ENCODE assay signal across 1 cellular context in the genomic region with DNA sequence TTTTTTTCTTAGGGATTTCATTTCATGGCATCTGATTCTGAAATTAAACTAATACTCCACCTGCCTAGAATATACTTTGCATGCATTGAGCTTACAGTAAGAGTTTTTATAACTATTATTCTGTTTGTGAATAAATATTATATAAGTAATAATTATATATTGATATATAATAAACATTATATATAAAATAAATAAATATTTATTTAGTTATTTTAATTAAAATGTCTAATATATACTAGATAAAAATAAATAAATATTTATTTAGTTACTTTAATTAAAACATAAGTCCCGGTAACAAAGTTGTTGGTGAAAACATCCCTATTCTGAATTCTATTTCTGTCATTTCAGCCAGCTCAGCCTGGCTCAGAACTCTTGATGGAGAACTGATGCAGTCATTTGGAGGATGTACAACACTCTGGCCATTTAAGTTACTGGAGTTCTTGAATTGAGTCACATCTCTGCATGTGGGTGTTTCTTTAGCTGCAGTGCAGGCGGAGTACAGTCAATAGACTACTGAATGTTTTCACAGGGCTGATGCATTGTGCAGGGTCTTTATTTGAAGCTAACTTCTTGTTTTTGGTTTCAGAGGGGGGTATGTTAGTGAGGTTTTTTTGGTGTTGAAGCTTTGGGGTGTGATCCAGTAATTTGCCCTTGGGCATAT.
TF ChIP-seq lines count a peak whose summit lies in the region.

No MANE protein-coding gene starts in this region.

TF ChIP-seq in GM12878, 131 proteins besides CTCF, POLR2A, EP300 and RAD21 (continued from another document and continues in another):
- TF ChIP-seq, protein P1, sequence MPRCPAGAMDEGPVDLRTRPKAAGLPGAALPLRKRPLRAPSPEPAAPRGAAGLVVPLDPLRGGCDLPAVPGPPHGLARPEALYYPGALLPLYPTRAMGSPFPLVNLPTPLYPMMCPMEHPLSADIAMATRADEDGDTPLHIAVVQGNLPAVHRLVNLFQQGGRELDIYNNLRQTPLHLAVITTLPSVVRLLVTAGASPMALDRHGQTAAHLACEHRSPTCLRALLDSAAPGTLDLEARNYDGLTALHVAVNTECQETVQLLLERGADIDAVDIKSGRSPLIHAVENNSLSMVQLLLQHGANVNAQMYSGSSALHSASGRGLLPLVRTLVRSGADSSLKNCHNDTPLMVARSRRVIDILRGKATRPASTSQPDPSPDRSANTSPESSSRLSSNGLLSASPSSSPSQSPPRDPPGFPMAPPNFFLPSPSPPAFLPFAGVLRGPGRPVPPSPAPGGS (IDR thresholded peaks at IDR 0.05; ENCODE audit: borderline replicate concordance, insufficient read depth, low read depth, low read length, poor library complexity, severe bottlenecking): peak; percentile 35
- no peak for TF ChIP-seq CHD1 (IDR thresholded peaks at IDR 0.05; ENCODE audit: low read depth, low read length)
- TF ChIP-seq, protein P2, sequence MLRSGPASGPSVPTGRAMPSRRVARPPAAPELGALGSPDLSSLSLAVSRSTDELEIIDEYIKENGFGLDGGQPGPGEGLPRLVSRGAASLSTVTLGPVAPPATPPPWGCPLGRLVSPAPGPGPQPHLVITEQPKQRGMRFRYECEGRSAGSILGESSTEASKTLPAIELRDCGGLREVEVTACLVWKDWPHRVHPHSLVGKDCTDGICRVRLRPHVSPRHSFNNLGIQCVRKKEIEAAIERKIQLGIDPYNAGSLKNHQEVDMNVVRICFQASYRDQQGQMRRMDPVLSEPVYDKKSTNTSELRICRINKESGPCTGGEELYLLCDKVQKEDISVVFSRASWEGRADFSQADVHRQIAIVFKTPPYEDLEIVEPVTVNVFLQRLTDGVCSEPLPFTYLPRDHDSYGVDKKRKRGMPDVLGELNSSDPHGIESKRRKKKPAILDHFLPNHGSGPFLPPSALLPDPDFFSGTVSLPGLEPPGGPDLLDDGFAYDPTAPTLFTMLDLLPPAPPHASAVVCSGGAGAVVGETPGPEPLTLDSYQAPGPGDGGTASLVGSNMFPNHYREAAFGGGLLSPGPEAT (IDR thresholded peaks at IDR 0.05; ENCODE audit: low read depth): no peak
- TF ChIP-seq RELA (IDR thresholded peaks at IDR 0.05; ENCODE audit: borderline replicate concordance, partially characterized antibody): no peak
- peak in 1 of 2 experiments; percentile 25; a peak in 1 of 4 replicates for TF ChIP-seq SRF (IDR thresholded peaks at IDR 0.05; ENCODE audit: low read depth in 2 of 2, low read length in 2 of 2)
- TF ChIP-seq TCF3 (IDR thresholded peaks at IDR 0.05; ENCODE audit: borderline replicate concordance, insufficient read depth, low read depth, low read length): no peak
- TF ChIP-seq SP1 (IDR thresholded peaks at IDR 0.05; ENCODE audit: low read depth, low read length): no peak
- TF ChIP-seq, protein P3, sequence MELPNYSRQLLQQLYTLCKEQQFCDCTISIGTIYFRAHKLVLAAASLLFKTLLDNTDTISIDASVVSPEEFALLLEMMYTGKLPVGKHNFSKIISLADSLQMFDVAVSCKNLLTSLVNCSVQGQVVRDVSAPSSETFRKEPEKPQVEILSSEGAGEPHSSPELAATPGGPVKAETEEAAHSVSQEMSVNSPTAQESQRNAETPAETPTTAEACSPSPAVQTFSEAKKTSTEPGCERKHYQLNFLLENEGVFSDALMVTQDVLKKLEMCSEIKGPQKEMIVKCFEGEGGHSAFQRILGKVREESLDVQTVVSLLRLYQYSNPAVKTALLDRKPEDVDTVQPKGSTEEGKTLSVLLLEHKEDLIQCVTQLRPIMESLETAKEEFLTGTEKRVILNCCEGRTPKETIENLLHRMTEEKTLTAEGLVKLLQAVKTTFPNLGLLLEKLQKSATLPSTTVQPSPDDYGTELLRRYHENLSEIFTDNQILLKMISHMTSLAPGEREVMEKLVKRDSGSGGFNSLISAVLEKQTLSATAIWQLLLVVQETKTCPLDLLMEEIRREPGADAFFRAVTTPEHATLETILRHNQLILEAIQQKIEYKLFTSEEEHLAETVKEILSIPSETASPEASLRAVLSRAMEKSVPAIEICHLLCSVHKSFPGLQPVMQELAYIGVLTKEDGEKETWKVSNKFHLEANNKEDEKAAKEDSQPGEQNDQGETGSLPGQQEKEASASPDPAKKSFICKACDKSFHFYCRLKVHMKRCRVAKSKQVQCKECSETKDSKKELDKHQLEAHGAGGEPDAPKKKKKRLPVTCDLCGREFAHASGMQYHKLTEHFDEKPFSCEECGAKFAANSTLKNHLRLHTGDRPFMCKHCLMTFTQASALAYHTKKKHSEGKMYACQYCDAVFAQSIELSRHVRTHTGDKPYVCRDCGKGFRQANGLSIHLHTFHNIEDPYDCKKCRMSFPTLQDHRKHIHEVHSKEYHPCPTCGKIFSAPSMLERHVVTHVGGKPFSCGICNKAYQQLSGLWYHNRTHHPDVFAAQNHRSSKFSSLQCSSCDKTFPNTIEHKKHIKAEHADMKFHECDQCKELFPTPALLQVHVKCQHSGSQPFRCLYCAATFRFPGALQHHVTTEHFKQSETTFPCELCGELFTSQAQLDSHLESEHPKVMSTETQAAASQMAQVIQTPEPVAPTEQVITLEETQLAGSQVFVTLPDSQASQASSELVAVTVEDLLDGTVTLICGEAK (IDR thresholded peaks at IDR 0.05; ENCODE audit: borderline replicate concordance): no peak
- no peak for TF ChIP-seq SMARCA5 (IDR thresholded peaks at IDR 0.05)
- no peak for TF ChIP-seq HCFC1 (IDR thresholded peaks at IDR 0.05; ENCODE audit: low read length)
- TF ChIP-seq, protein P4, sequence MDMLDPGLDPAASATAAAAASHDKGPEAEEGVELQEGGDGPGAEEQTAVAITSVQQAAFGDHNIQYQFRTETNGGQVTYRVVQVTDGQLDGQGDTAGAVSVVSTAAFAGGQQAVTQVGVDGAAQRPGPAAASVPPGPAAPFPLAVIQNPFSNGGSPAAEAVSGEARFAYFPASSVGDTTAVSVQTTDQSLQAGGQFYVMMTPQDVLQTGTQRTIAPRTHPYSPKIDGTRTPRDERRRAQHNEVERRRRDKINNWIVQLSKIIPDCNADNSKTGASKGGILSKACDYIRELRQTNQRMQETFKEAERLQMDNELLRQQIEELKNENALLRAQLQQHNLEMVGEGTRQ (IDR thresholded peaks at IDR 0.05; ENCODE audit: borderline replicate concordance, low read depth, low read length): no peak
- no peak for TF ChIP-seq POLR2AphosphoS5 (IDR thresholded peaks at IDR 0.05; ENCODE audit: low read length)
- TF ChIP-seq LARP7 (IDR thresholded peaks at IDR 0.05): no peak
- TF ChIP-seq RAD51 (IDR thresholded peaks at IDR 0.05): no peak
- no peak for TF ChIP-seq POLR2AphosphoS2 (IDR thresholded peaks at IDR 0.05; ENCODE audit: low read depth, low read length)
- no peak for TF ChIP-seq ESRRA (IDR thresholded peaks at IDR 0.05; ENCODE audit: low read length)
- TF ChIP-seq BMI1 (IDR thresholded peaks at IDR 0.05; ENCODE audit: borderline replicate concordance): no peak
- TF ChIP-seq, protein P5, sequence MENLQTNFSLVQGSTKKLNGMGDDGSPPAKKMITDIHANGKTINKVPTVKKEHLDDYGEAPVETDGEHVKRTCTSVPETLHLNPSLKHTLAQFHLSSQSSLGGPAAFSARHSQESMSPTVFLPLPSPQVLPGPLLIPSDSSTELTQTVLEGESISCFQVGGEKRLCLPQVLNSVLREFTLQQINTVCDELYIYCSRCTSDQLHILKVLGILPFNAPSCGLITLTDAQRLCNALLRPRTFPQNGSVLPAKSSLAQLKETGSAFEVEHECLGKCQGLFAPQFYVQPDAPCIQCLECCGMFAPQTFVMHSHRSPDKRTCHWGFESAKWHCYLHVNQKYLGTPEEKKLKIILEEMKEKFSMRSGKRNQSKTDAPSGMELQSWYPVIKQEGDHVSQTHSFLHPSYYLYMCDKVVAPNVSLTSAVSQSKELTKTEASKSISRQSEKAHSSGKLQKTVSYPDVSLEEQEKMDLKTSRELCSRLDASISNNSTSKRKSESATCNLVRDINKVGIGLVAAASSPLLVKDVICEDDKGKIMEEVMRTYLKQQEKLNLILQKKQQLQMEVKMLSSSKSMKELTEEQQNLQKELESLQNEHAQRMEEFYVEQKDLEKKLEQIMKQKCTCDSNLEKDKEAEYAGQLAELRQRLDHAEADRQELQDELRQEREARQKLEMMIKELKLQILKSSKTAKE (IDR thresholded peaks at IDR 0.05; ENCODE audit: low read depth, poor library complexity, severe bottlenecking): no peak
- no peak for TF ChIP-seq BRCA1 (IDR thresholded peaks at IDR 0.05; ENCODE audit: low read depth, low read length)
- no peak for TF ChIP-seq KAT2A (conservative IDR thresholded peaks at IDR 0.05; ENCODE audit: control insufficient read depth, low read depth, low read length)
- TF ChIP-seq IKZF2 (IDR thresholded peaks at IDR 0.05): peak in 1 of 2 experiments; percentile 29; a peak in 1 of 4 replicates
- TF ChIP-seq HDGF (IDR thresholded peaks at IDR 0.05): no peak
- TF ChIP-seq, protein P6, sequence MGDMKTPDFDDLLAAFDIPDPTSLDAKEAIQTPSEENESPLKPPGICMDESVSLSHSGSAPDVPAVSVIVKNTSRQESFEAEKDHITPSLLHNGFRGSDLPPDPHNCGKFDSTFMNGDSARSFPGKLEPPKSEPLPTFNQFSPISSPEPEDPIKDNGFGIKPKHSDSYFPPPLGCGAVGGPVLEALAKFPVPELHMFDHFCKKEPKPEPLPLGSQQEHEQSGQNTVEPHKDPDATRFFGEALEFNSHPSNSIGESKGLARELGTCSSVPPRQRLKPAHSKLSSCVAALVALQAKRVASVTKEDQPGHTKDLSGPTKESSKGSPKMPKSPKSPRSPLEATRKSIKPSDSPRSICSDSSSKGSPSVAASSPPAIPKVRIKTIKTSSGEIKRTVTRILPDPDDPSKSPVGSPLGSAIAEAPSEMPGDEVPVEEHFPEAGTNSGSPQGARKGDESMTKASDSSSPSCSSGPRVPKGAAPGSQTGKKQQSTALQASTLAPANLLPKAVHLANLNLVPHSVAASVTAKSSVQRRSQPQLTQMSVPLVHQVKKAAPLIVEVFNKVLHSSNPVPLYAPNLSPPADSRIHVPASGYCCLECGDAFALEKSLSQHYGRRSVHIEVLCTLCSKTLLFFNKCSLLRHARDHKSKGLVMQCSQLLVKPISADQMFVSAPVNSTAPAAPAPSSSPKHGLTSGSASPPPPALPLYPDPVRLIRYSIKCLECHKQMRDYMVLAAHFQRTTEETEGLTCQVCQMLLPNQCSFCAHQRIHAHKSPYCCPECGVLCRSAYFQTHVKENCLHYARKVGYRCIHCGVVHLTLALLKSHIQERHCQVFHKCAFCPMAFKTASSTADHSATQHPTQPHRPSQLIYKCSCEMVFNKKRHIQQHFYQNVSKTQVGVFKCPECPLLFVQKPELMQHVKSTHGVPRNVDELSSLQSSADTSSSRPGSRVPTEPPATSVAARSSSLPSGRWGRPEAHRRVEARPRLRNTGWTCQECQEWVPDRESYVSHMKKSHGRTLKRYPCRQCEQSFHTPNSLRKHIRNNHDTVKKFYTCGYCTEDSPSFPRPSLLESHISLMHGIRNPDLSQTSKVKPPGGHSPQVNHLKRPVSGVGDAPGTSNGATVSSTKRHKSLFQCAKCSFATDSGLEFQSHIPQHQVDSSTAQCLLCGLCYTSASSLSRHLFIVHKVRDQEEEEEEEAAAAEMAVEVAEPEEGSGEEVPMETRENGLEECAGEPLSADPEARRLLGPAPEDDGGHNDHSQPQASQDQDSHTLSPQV (IDR thresholded peaks at IDR 0.05): no peak
- no peak for TF ChIP-seq GATAD2B (conservative IDR thresholded peaks at IDR 0.05; ENCODE audit: low read depth)
- no peak for TF ChIP-seq TARDBP (IDR thresholded peaks at IDR 0.05; ENCODE audit: borderline replicate concordance)
- no peak for TF ChIP-seq YY1 (IDR thresholded peaks at IDR 0.05; ENCODE audit: low read depth, low read length)
- TF ChIP-seq JUNB (IDR thresholded peaks at IDR 0.05): peak; percentile 98
- peak; percentile 84 for TF ChIP-seq CREM (IDR thresholded peaks at IDR 0.05; ENCODE audit: low read depth)
- TF ChIP-seq ZNF274 (IDR thresholded peaks at IDR 0.05; ENCODE audit: insufficient read depth, insufficient read length): no peak
- no peak for TF ChIP-seq TBL1XR1 (IDR thresholded peaks at IDR 0.05; ENCODE audit: low read depth, low read length)
- TF ChIP-seq CBX5 (IDR thresholded peaks at IDR 0.05; ENCODE audit: low read depth): 0 out of 2 replicates have a peak, but pooled peaks have one; percentile 57
- no peak for TF ChIP-seq ZNF622 (IDR thresholded peaks at IDR 0.05)
- TF ChIP-seq RCOR1 (conservative IDR thresholded peaks at IDR 0.05; ENCODE audit: low read depth, low read length): no peak
- TF ChIP-seq, protein P7, sequence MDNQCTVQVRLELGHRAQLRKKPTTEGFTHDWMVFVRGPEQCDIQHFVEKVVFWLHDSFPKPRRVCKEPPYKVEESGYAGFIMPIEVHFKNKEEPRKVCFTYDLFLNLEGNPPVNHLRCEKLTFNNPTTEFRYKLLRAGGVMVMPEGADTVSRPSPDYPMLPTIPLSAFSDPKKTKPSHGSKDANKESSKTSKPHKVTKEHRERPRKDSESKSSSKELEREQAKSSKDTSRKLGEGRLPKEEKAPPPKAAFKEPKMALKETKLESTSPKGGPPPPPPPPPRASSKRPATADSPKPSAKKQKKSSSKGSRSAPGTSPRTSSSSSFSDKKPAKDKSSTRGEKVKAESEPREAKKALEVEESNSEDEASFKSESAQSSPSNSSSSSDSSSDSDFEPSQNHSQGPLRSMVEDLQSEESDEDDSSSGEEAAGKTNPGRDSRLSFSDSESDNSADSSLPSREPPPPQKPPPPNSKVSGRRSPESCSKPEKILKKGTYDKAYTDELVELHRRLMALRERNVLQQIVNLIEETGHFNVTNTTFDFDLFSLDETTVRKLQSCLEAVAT (IDR thresholded peaks at IDR 0.05): 0 out of 2 replicates have a peak, but pooled peaks have one; percentile 25
- no peak for TF ChIP-seq RFX5 (IDR thresholded peaks at IDR 0.05; ENCODE audit: low read depth, low read length)
- TF ChIP-seq, protein P8, sequence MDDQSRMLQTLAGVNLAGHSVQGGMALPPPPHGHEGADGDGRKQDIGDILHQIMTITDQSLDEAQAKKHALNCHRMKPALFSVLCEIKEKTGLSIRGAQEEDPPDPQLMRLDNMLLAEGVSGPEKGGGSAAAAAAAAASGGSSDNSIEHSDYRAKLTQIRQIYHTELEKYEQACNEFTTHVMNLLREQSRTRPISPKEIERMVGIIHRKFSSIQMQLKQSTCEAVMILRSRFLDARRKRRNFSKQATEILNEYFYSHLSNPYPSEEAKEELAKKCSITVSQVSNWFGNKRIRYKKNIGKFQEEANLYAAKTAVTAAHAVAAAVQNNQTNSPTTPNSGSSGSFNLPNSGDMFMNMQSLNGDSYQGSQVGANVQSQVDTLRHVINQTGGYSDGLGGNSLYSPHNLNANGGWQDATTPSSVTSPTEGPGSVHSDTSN (IDR thresholded peaks at IDR 0.05; ENCODE audit: insufficient replicate concordance, low read depth, low read length): no peak
- TF ChIP-seq, protein P9, sequence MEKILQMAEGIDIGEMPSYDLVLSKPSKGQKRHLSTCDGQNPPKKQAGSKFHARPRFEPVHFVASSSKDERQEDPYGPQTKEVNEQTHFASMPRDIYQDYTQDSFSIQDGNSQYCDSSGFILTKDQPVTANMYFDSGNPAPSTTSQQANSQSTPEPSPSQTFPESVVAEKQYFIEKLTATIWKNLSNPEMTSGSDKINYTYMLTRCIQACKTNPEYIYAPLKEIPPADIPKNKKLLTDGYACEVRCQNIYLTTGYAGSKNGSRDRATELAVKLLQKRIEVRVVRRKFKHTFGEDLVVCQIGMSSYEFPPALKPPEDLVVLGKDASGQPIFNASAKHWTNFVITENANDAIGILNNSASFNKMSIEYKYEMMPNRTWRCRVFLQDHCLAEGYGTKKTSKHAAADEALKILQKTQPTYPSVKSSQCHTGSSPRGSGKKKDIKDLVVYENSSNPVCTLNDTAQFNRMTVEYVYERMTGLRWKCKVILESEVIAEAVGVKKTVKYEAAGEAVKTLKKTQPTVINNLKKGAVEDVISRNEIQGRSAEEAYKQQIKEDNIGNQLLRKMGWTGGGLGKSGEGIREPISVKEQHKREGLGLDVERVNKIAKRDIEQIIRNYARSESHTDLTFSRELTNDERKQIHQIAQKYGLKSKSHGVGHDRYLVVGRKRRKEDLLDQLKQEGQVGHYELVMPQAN (conservative IDR thresholded peaks at IDR 0.05): no peak
